1 cellular context compared by ENCODE assay signal in the genomic region with DNA sequence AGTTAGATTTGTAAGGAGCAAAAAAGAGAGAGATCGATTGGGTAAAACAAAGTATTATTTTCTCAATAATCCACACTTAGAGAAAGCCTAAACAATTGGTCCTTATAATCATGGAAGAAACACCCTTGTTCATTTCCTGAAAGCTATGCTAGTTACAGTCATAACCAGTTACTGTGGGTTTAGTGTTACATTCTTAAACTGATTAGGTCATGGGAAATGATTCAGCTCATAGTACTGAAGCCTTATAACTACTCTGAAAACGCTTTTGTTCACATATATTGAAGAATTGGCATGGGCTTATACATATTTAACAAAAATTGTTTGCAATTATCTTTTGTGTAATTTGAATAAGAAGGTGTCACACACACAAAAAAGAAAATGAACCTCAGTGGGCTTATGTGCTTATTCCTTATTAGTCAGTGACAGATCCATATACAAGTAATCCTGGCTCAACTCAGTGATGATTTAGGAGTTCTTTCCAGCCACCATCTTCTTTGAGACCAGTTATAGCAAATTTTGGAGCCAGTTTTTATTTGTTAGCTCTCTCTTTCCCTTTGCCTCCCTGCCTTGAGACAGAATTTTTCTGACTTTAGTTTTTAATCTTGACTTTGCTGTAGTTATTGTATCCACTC.
TF ChIP-seq lines count a peak whose summit lies in the region.

No MANE protein-coding gene starts in this region.

TF ChIP-seq in SK-N-SH, 30 proteins besides CTCF, POLR2A, EP300 and RAD21 (continued from another document):
- TF ChIP-seq IRF3 (IDR thresholded peaks at IDR 0.05; ENCODE audit: low read depth, low read length), result no peak
- no peak for TF ChIP-seq REST (IDR thresholded peaks at IDR 0.05; ENCODE audit: low read depth, low read length)
- no peak for TF ChIP-seq EZH2phosphoT487 (IDR thresholded peaks at IDR 0.05; ENCODE audit: borderline replicate concordance, low read depth)
- TF ChIP-seq JUND (IDR thresholded peaks at IDR 0.05), result peak; percentile 95
- TF ChIP-seq MXI1 (IDR thresholded peaks at IDR 0.05; ENCODE audit: low read depth, low read length), result no peak
- no peak for TF ChIP-seq ELF1 (IDR thresholded peaks at IDR 0.05)
- no peak for TF ChIP-seq RFX5 (IDR thresholded peaks at IDR 0.05; ENCODE audit: low read length)
- TF ChIP-seq SIN3A (IDR thresholded peaks at IDR 0.05; ENCODE audit: borderline replicate concordance, low read depth, low read length), result no peak
- peak; percentile 94 for TF ChIP-seq FOSL2 (IDR thresholded peaks at IDR 0.05; ENCODE audit: borderline replicate concordance, low read depth)
- TF ChIP-seq POLR2AphosphoS5 (IDR thresholded peaks at IDR 0.05; ENCODE audit: low read depth, low read length), result peak; percentile 61; the same call in 1 of the 2 replicates
- TF ChIP-seq GATA2 (CRISPR knock-in tag; IDR thresholded peaks at IDR 0.05), result no peak
- TF ChIP-seq NRF1 (IDR thresholded peaks at IDR 0.05; ENCODE audit: low read depth, low read length), result no peak
- no peak for TF ChIP-seq SMC3 (IDR thresholded peaks at IDR 0.05; ENCODE audit: low read depth, low read length)
- TF ChIP-seq CHD2 (IDR thresholded peaks at IDR 0.05; ENCODE audit: low read length, partially characterized antibody), result no peak
TF ChIP-seq in SK-N-SH: peak in this region for 7.
